2 cellular contexts compared by ENCODE assay signal in the genomic region with DNA sequence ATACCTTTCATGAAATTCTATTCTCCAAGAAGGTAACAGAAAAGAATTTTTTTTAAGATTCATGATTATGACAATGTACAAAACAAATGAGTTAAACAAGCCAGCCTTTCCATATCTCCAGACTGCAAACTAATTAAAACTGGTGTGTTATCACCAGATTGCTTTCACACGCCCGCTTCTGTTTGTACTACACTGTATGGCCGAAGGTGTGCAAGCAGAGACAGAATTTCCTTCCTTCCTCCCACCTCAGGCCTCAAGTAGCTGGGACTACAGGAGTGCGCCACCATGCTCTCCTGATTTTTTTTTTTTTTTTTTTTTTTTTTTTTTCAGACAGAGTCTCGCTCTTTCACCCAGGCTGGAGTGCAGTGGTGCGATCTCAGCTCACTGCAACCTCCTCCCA.
TF ChIP-seq lines count a peak whose summit lies in the region.

No MANE protein-coding gene starts in this region.

TF ChIP-seq in HEK293, 187 proteins besides CTCF, POLR2A, EP300 and RAD21:
- TF ChIP-seq ZNF362 (tag by site-specific recombination; IDR thresholded peaks at IDR 0.05) (peak; percentile 54; the same call in 1 of the 2 replicates), MZF1 (tag by site-specific recombination; IDR thresholded peaks at IDR 0.05; ENCODE audit: borderline replicate concordance) (no peak), ZNF2 (tag by site-specific recombination; IDR thresholded peaks at IDR 0.05) (no peak)

TF ChIP-seq in K562, 482 proteins besides CTCF, POLR2A, EP300 and RAD21 (continued from another document):
- TF ChIP-seq, protein P1, sequence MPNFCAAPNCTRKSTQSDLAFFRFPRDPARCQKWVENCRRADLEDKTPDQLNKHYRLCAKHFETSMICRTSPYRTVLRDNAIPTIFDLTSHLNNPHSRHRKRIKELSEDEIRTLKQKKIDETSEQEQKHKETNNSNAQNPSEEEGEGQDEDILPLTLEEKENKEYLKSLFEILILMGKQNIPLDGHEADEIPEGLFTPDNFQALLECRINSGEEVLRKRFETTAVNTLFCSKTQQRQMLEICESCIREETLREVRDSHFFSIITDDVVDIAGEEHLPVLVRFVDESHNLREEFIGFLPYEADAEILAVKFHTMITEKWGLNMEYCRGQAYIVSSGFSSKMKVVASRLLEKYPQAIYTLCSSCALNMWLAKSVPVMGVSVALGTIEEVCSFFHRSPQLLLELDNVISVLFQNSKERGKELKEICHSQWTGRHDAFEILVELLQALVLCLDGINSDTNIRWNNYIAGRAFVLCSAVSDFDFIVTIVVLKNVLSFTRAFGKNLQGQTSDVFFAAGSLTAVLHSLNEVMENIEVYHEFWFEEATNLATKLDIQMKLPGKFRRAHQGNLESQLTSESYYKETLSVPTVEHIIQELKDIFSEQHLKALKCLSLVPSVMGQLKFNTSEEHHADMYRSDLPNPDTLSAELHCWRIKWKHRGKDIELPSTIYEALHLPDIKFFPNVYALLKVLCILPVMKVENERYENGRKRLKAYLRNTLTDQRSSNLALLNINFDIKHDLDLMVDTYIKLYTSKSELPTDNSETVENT (CRISPR knock-in tag; IDR thresholded peaks at IDR 0.05) = no peak
- no peak for TF ChIP-seq EP400 (IDR thresholded peaks at IDR 0.05)
